Comparison of ENCODE assay signal across 8 cellular contexts in the genomic region with DNA sequence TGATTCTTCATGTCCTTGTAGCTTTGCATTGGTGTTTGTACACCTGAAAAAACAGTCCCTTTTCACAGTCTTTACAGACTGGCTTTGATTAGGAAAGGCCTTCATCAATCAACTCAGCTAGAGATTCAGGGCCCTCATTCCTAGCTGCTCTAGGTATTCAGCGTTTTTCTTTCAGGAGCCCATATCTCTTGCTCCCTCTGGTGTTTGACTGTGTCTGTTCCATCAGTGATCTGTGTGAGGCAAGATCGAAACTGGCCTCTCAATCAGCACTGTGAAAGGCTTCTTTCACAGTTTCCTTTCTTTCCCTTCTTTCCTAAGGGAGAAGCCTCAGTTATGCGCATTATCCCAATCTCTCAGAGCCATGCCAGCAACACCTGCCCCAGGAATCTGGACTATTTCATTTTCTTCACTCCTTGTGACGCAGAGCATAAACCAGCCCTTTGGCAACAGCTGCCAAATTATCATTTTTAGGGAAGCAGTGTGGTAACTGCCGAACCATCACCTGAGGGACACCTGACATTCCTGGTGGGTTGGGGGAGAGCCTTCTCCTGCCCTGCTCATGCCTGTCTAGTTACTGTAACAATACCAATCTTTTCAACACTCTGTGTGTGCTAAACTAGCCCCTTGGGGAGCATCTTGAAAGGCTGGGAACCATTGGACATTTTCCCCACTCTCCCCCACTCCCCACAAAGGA.
DNase-seq lines count a peak whose midpoint lies in the region; ATAC-seq, FAIRE-seq and TF ChIP-seq lines count a peak whose summit lies in the region.

No MANE protein-coding gene starts in this region.

- FAIRE-seq in keratinocyte (lab: Jason Lieb, UNC) = peak; percentile 96

- H3K27me3 ChIP-seq in keratinocyte (ENCODE audit: control insufficient read depth, extremely low read depth, insufficient read depth, low read length) = no peaks in the 10 kb centered on the region

- no peaks in the 10 kb centered on the region for H3K36me3 Mint-ChIP-seq in stimulated activated memory B cell treated with anti-CD40 and anti-IgM and Interleukin-4, amounts not matched to agents 10 μg/mL and 1 μg/mL and 100 μg/mL, for 72 hours

- no peaks in the 10 kb centered on the region for H3K9me1 ChIP-seq in keratinocyte (ENCODE audit: control insufficient read depth, extremely low read depth, insufficient read depth, low read length)

- dilution Hi-C loops in keratinocyte (cut with MboI; ENCODE audit: extremely low pct_ligation_motif_present, low sequenced_read_pairs) = no loop called here

- H3K27me3 Mint-ChIP-seq in stimulated activated memory B cell treated with anti-CD40 and anti-IgM and Interleukin-4, amounts not matched to agents 10 μg/mL and 1 μg/mL and 100 μg/mL, for 72 hours = no peaks in the 10 kb centered on the region

- H4K20me1 ChIP-seq in keratinocyte (ENCODE audit: control insufficient read depth, extremely low read depth, insufficient read depth, low read length) = no peaks in the 10 kb centered on the region

- H3K4me1 ChIP-seq in keratinocyte (ENCODE audit: control insufficient read depth, extremely low read depth, insufficient read depth, low read length) = peaks cover 9% of the 10 kb centered on the region

- peak overlapping the region; percentile 91 for H2AFZ ChIP-seq in keratinocyte (ENCODE audit: control insufficient read depth, low read length)

- H3K9ac ChIP-seq in keratinocyte (ENCODE audit: control insufficient read depth, extremely low read depth, insufficient read depth, low read length) = peak overlapping the region; percentile 26

- peak; percentile 91 for ATAC-seq in GM21619 (IDR thresholded peaks at IDR 0.05; ENCODE audit: unreplicated experiment)
- peak; percentile 93 for ATAC-seq in stimulated activated memory B cell treated with anti-CD40 and anti-IgM and Interleukin-4, amounts not matched to agents 10 μg/mL and 1 μg/mL and 100 μg/mL, for 72 hours

- H3K4me3 ChIP-seq in astrocyte of the spinal cord (ENCODE audit: low read depth, low read length) (no peak overlapping the region), keratinocyte (ENCODE audit: control insufficient read depth in 2 of 3, extremely low read depth in 1 of 3, insufficient read depth in 2 of 3, low read depth in 1 of 3, low read length in 3 of 3) (peak overlapping the region in 1 of 3 experiments; percentile 58)

- H3K27ac ChIP-seq in keratinocyte (ENCODE audit: control insufficient read depth, insufficient read depth, low read length) = peak overlapping the region; percentile 53

- TF ChIP-seq CTCF in astrocyte of the spinal cord (IDR thresholded peaks at IDR 0.05; ENCODE audit: low read depth, low read length) (peak; percentile 82), keratinocyte (optimal IDR thresholded peaks at IDR 0.05 in 1 of 3, IDR thresholded peaks at IDR 0.05 in 1 of 3, conservative IDR thresholded peaks at IDR 0.05 in 1 of 3; ENCODE audit: extremely low read depth in 1 of 3, insufficient read depth in 2 of 3, low read length in 3 of 3) (peak; percentile 70 to 81 (median 77))

- in situ Hi-C loops in SK-MEL-5 (cut with HindIII; ENCODE audit: low pct_unique_long_range_greater_than_20kb, low sequenced_read_pairs) (loop anchor here (10.0 kb wide), 2 partner anchors 82 to 192 kb away; no protein-coding TSS in a partner anchor), astrocyte of the spinal cord (cut with HindIII; ENCODE audit: low sequenced_read_pairs) (no loop called here)

- no peaks in the 10 kb centered on the region for H3K9me3 ChIP-seq in keratinocyte (ENCODE audit: control insufficient read depth, low read depth, low read length)

- H3K36me3 ChIP-seq in keratinocyte (ENCODE audit: control insufficient read depth in 2 of 2, extremely low read depth in 1 of 2, insufficient read depth in 2 of 2, low read length in 2 of 2) = no peaks in the 10 kb centered on the region

- H3K4me3 Mint-ChIP-seq in stimulated activated memory B cell treated with anti-CD40 and anti-IgM and Interleukin-4, amounts not matched to agents 10 μg/mL and 1 μg/mL and 100 μg/mL, for 72 hours = peak overlapping the region; percentile 45

- H3K79me2 ChIP-seq in keratinocyte (ENCODE audit: control insufficient read depth, insufficient read depth, low read length) = no peaks in the 10 kb centered on the region

- peak overlapping the region; percentile 82 for H3K4me2 ChIP-seq in keratinocyte (ENCODE audit: control insufficient read depth, extremely low read depth, insufficient read depth, low read depth, low read length)

- no peaks in the 10 kb centered on the region for H3K9me3 Mint-ChIP-seq in stimulated activated memory B cell treated with anti-CD40 and anti-IgM and Interleukin-4, amounts not matched to agents 10 μg/mL and 1 μg/mL and 100 μg/mL, for 72 hours

- peak; percentile 28 for DNase-seq in NCI-H1092 treated with DMSO at 0.1 percent for 48 hours (lab: John Stamatoyannopoulos, UW)
- DNase-seq in NCI-H1092 (lab: John Stamatoyannopoulos, UW) = no peak
- DNase-seq in HuH-7 (ENCODE audit: low spot score) = peak; percentile 37
- DNase-seq in SK-MEL-5 (ENCODE audit: low read depth, low spot score) = peak; percentile 98
- peak; percentile 76 for DNase-seq in astrocyte of the spinal cord (ENCODE audit: low read depth, low spot score)
- peak; percentile 19 for DNase-seq in keratinocyte (ENCODE audit: low read depth, low spot score)

- peaks cover 29% of the 10 kb centered on the region for H3K4me1 Mint-ChIP-seq in stimulated activated memory B cell treated with anti-CD40 and anti-IgM and Interleukin-4, amounts not matched to agents 10 μg/mL and 1 μg/mL and 100 μg/mL, for 72 hours

- peak overlapping the region; percentile 75 for H3K27ac Mint-ChIP-seq in stimulated activated memory B cell treated with anti-CD40 and anti-IgM and Interleukin-4, amounts not matched to agents 10 μg/mL and 1 μg/mL and 100 μg/mL, for 72 hours
